Comparison of ENCODE assay signal across 8 cellular contexts in genomic region chr19:3094638-3095374, GRCh38. TPM values are rescaled to one million over a fixed set of nuclear protein-coding genes. Genes with fewer than 3 reads are reported as not detected.
DNase-seq lines count a peak whose midpoint lies in the region; ATAC-seq and TF ChIP-seq lines count a peak whose summit lies in the region.

No MANE protein-coding gene starts in this region.

- ATAC-seq in aorta (ENCODE audit: low FRiP score) = no peak

- intact Hi-C loops in colonic mucosa (cut with DNase I) = no loop called here
- intact Hi-C loops in aorta (cut with DNase I) = no loop called here

- peak overlapping the region; percentile 83 to 100 (median 100) for H3K4me2 ChIP-seq in BLaER1 treated with 17β-estradiol and CSF1 and Interleukin-3, amounts not matched to agents 10 nM and 100 nM

- peak overlapping the region; percentile 70 to 88 (median 80) for H3K4me3 ChIP-seq in BLaER1 treated with 17β-estradiol and CSF1 and Interleukin-3, amounts not matched to agents 10 nM and 100 nM
- H3K4me3 ChIP-seq in HEK293 (ENCODE audit: low read depth, low read length) (peak overlapping the region; percentile 78), SK-N-MC (peak overlapping the region; percentile 90), colonic mucosa (peak overlapping the region; percentile 96), muscle layer of colon (ENCODE audit: low read depth in 1 of 2, low read length in 2 of 2) (peak overlapping the region; percentile 77 to 98), aorta (ENCODE audit: low read length in 2 of 2) (peak overlapping the region; percentile 20 to 95)

- H3K9ac ChIP-seq in BLaER1 treated with 17β-estradiol and CSF1 and Interleukin-3, amounts not matched to agents 10 nM and 100 nM = peak overlapping the region; percentile 76 to 90 (median 84)
- peak overlapping the region; percentile 92 for H3K9ac ChIP-seq in SK-N-MC (ENCODE audit: insufficient read length)
- H3K9ac ChIP-seq in colonic mucosa (ENCODE audit: low read depth in 2 of 2, low read length in 2 of 2) = peak overlapping the region; percentile 96 to 99
- H3K9ac ChIP-seq in muscle layer of colon (ENCODE audit: low read length) = peak overlapping the region; percentile 95

- CTCF ChIA-PET in HEK293 (lab: Yijun Ruan, JAX) = interaction anchor here (0.7 to 2.2 kb wide), 4 partner anchors 9 to 67 kb away, joined by 4 to 12 read pairs (median 7); no protein-coding TSS in a partner anchor

- WGBS in aorta, 2 donors = 1 to 2% methylated on average over 40 to 48 of the region's 48 CpGs

- H3K27me3 ChIP-seq in BLaER1 treated with 17β-estradiol and CSF1 and Interleukin-3, amounts not matched to agents 10 nM and 100 nM = peaks cover 0 to 2% (median 0%) of the 10 kb centered on the region in 11 experiments; a peak in 2 of 22 replicates
- no peaks in the 10 kb centered on the region for H3K27me3 ChIP-seq in colonic mucosa
- no peaks in the 10 kb centered on the region for H3K27me3 ChIP-seq in muscle layer of colon (ENCODE audit: control insufficient read depth in 1 of 2, insufficient read depth in 2 of 2, low read length in 2 of 2)
- H3K27me3 ChIP-seq in aorta (ENCODE audit: control insufficient read depth in 1 of 2, insufficient read depth in 2 of 2, low read length in 1 of 2) = no peaks in the 10 kb centered on the region

- no peak for DNase-seq in SK-N-MC (ENCODE audit: low read depth, low spot score)
- DNase-seq in colonic mucosa = no peak
- peak in 1 of 2 donors; percentile 80 for DNase-seq in aorta
- no peak for DNase-seq in DMS79 (lab: John Stamatoyannopoulos, UW)
- DNase-seq in GM19240 (ENCODE audit: insufficient read length, low spot score) = no peak

- peaks cover 51 to 53% (median 53%) of the 10 kb centered on the region in 11 experiments for H4K20me1 ChIP-seq in BLaER1 treated with 17β-estradiol and CSF1 and Interleukin-3, amounts not matched to agents 10 nM and 100 nM

- POLR2A ChIA-PET in HEK293 (lab: Yijun Ruan, JAX) = interaction anchor here (1.5 kb wide), 1 partner anchor 9 kb away, joined by 11 read pairs; no protein-coding TSS in a partner anchor

- H3K27ac ChIP-seq in BLaER1 treated with 17β-estradiol and CSF1 and Interleukin-3, amounts not matched to agents 10 nM and 100 nM = peak overlapping the region; percentile 39 to 67 (median 58); a peak in 20 of 22 replicates
- H3K27ac ChIP-seq in HEK293 (ENCODE audit: extremely low read depth, low read depth, low read length) (peak overlapping the region; percentile 75), SK-N-MC (no peak overlapping the region), colonic mucosa (peak overlapping the region; percentile 74), muscle layer of colon (ENCODE audit: low read depth, low read length) (peak overlapping the region; percentile 76), aorta (ENCODE audit: low read depth in 1 of 2, low read length in 2 of 2) (no peak overlapping the region)

- peaks cover 48 to 60% (median 51%) of the 10 kb centered on the region in 10 experiments for H3K4me1 ChIP-seq in BLaER1 treated with 17β-estradiol and CSF1 and Interleukin-3, amounts not matched to agents 10 nM and 100 nM
- peaks cover 6% of the 10 kb centered on the region; the same call in 1 of the 2 replicates for H3K4me1 ChIP-seq in HEK293 (ENCODE audit: control insufficient read depth, insufficient read depth, low read length)
- peaks cover 32% of the 10 kb centered on the region for H3K4me1 ChIP-seq in colonic mucosa
- peaks cover 46% of the 10 kb centered on the region for H3K4me1 ChIP-seq in muscle layer of colon (ENCODE audit: insufficient read depth, low read length)
- H3K4me1 ChIP-seq in aorta (ENCODE audit: control insufficient read depth in 1 of 2, insufficient read depth in 2 of 2, low read length in 2 of 2) = no peaks in the 10 kb centered on the region

- no peak for TF ChIP-seq CTCF in HEK293 (tag by site-specific recombination; IDR thresholded peaks at IDR 0.05)
- no peak for TF ChIP-seq CTCF in colonic mucosa (IDR thresholded peaks at IDR 0.05)

- H3K9me3 ChIP-seq in BLaER1 treated with 17β-estradiol and CSF1 and Interleukin-3, amounts not matched to agents 10 nM and 100 nM (replicated peaks in 1 of 11) = no peaks in the 10 kb centered on the region
- H3K9me3 ChIP-seq in HEK293 (ENCODE audit: control insufficient read depth, insufficient read depth, low read depth, low read length) = no peaks in the 10 kb centered on the region
- no peaks in the 10 kb centered on the region for H3K9me3 ChIP-seq in SK-N-MC (ENCODE audit: low read depth, low read length)
- H3K9me3 ChIP-seq in colonic mucosa = no peaks in the 10 kb centered on the region
- no peaks in the 10 kb centered on the region for H3K9me3 ChIP-seq in muscle layer of colon (ENCODE audit: low read length)
- no peaks in the 10 kb centered on the region for H3K9me3 ChIP-seq in aorta (ENCODE audit: control insufficient read depth, low read length)

- no peaks in the 10 kb centered on the region for H3K36me3 ChIP-seq in BLaER1 treated with 17β-estradiol and CSF1 and Interleukin-3, amounts not matched to agents 10 nM and 100 nM
- no peaks in the 10 kb centered on the region for H3K36me3 ChIP-seq in HEK293 (ENCODE audit: control insufficient read depth in 2 of 2, insufficient read depth in 1 of 2, low read length in 2 of 2)
- H3K36me3 ChIP-seq in SK-N-MC (ENCODE audit: insufficient read depth, low read length) = no peaks in the 10 kb centered on the region
- no peaks in the 10 kb centered on the region for H3K36me3 ChIP-seq in colonic mucosa
- H3K36me3 ChIP-seq in muscle layer of colon (ENCODE audit: insufficient read depth, low read length) = no peaks in the 10 kb centered on the region
- no peaks in the 10 kb centered on the region for H3K36me3 ChIP-seq in aorta (ENCODE audit: control insufficient read depth in 1 of 2, insufficient read depth in 2 of 2, low read length in 1 of 2)

TF ChIP-seq in HEK293, 187 proteins besides CTCF, POLR2A, EP300 and RAD21 (continues in another document):
- TF ChIP-seq ZNF830 (tag by site-specific recombination; IDR thresholded peaks at IDR 0.05; ENCODE audit: low read depth) (no peak), ZBTB26 (tag by site-specific recombination; optimal IDR thresholded peaks at IDR 0.05) (peak; percentile 36), ZNF24 (tag by site-specific recombination; IDR thresholded peaks at IDR 0.05) (no peak), ZNF837 (tag by site-specific recombination; IDR thresholded peaks at IDR 0.05) (no peak), ZNF202 (tag by site-specific recombination; IDR thresholded peaks at IDR 0.05; ENCODE audit: borderline replicate concordance) (no peak), ZNF175 (tag by site-specific recombination; IDR thresholded peaks at IDR 0.05) (no peak), GLIS1 (tag by site-specific recombination; IDR thresholded peaks at IDR 0.05) (no peak), ZNF302 (tag by site-specific recombination; IDR thresholded peaks at IDR 0.05; ENCODE audit: low read depth) (no peak), SALL2 (tag by site-specific recombination; IDR thresholded peaks at IDR 0.05; ENCODE audit: borderline replicate concordance) (no peak), ZSCAN4 (tag by site-specific recombination; IDR thresholded peaks at IDR 0.05) (no peak), ZNF658 (tag by site-specific recombination; IDR thresholded peaks at IDR 0.05) (0 out of 2 replicates have a peak, but pooled peaks have one; percentile 26), ZNF544 (tag by site-specific recombination; IDR thresholded peaks at IDR 0.05) (no peak), ZNF362 (tag by site-specific recombination; IDR thresholded peaks at IDR 0.05) (no peak), BCL11B (tag by site-specific recombination; IDR thresholded peaks at IDR 0.05; ENCODE audit: low read depth) (0 out of 2 replicates have a peak, but pooled peaks have one; percentile 10), ZNF214 (tag by site-specific recombination; IDR thresholded peaks at IDR 0.05; ENCODE audit: borderline replicate concordance) (no peak), ZNF184 (tag by site-specific recombination; IDR thresholded peaks at IDR 0.05) (no peak), ZNF660 (tag by site-specific recombination; IDR thresholded peaks at IDR 0.05) (no peak), ZNF23 (tag by site-specific recombination; IDR thresholded peaks at IDR 0.05; ENCODE audit: borderline replicate concordance) (no peak), ZNF266 (tag by site-specific recombination; IDR thresholded peaks at IDR 0.05; ENCODE audit: low read depth) (no peak)

RNA-seq across cellular contexts. Expression of gene GNA11, which starts 0.6 kb away (rescaled TPM):
- total RNA-seq in colonic mucosa (100 to 1,000 TPM; 197 to 215 TPM), aorta (10 to 100 TPM; 57.1 to 65.6 TPM)
- polyA plus RNA-seq in aorta = 10 to 100 TPM; 43.2 to 44.2 TPM

RNA-seq across cellular contexts. Expression of gene TLE5, which starts 32.5 kb away (rescaled TPM):
- total RNA-seq in colonic mucosa = 100 to 1,000 TPM; 407 to 409 TPM
- 100 to 1,000 TPM; 305 to 374 TPM for total RNA-seq in aorta
- 100 to 1,000 TPM; 598 to 642 TPM for polyA plus RNA-seq in aorta

RNA-seq across cellular contexts. Expression of gene GNA15, which starts 41.0 kb away (rescaled TPM):
- total RNA-seq in colonic mucosa (1 to 10 TPM; 1.6 to 6.6 TPM), aorta (10 to 100 TPM in 1 of 2 donors, 1 to 10 TPM in 1; 8.7 to 12.5 TPM)
- polyA plus RNA-seq in aorta = 1 to 10 TPM; 1.8 to 5.3 TPM

Comparison
In these comparisons a context has a peak if more than half of its experiments do, and no peak if none do; other contexts are left out.
1. H3K27ac ChIP-seq: peak in BLaER1 treated with 17β-estradiol and CSF1 and Interleukin-3, amounts not matched to agents 10 nM and 100 nM (11 of 11), HEK293 (single experiment), colonic mucosa (single experiment) and muscle layer of colon (single experiment); none in SK-N-MC (single experiment) and aorta (0 of 2).
2. Peak in every context shown above with its lines, with median percentiles within 50 percentile points of each other: H3K4me3 ChIP-seq and H3K9ac ChIP-seq.